ENCODE assay signal across 22 cellular contexts in the genomic region with DNA sequence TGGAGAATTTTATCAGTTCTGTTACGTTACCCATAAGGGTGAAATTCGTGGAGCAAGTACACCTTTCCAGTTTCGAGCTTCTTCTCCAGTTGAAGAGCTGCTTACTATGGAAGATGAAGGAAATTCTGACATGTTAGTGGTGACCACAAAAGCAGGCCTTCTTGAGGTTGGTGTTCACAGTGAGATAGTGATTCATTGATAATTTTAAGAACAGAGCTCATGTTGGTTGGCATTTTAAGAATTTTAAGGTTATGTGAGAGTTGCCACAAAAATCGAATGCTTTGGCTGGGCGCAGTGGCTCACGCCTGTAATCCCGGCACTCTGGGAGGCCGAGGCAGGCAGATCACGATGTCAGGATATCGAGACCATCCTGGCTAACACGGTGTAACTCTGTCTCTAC.
"Had no signal": no experiment of that assay in that cellular context is flagged by ENCODE, and none has a peak within 500 bp of the region (broad histone marks: within the 10 kb centered on the region; RNA-seq: fewer than 3 reads in every experiment).

No MANE protein-coding gene starts in this region.

- H3K9me3 ChIP-seq: right atrium auricular region, spleen, testis, tibial nerve, upper lobe of right lung, vagina had no signal

- ATAC-seq: esophagus mucosa; heart left ventricle; left colon; left ventricle myocardium superior; naive thymus-derived CD4-positive, alpha-beta T cell; stimulated activated naive B cell treated with anti-CD40 and anti-IgM and Interleukin-4, amounts not matched to agents 10 μg/mL and 1 μg/mL and 100 μg/mL, for 72 hours; stimulated activated naive CD8-positive, alpha-beta T cell treated with anti-CD3 and anti-CD28 coated beads, Interleukin-15, amount 100 ng/mL, for 72 hours; upper lobe of right lung had no signal

- H3K27ac ChIP-seq: heart left ventricle, right atrium auricular region, spleen, testis, tibial nerve, upper lobe of right lung, vagina had no signal

- DNase-seq: effector memory CD4-positive, alpha-beta T cell; heart left ventricle; hippocampal formation; left colon; left ventricle myocardium superior; mesenchymal stem cell; midbrain; naive thymus-derived CD4-positive, alpha-beta T cell; nephron progenitor cell; spleen; stimulated activated CD4-positive, alpha-beta T cell treated with anti-CD3 and anti-CD28 coated beads, Interleukin-15, amount 100 ng/mL, for 24 hours; stimulated activated CD4-positive, alpha-beta T cell treated with anti-CD3 and anti-CD28 coated beads, Interleukin-1b, Interleukin-23, amount 100 ng/mL, for 48 hours; stimulated activated CD4-positive, alpha-beta T cell treated with anti-CD3 and anti-CD28 coated beads, Interleukin-4, amount 100 ng/mL, for 4 hours; stimulated activated naive B cell treated with anti-CD40 and anti-IgM and Interleukin-4, amounts not matched to agents 10 μg/mL and 1 μg/mL and 100 μg/mL, for 72 hours; stimulated activated naive CD8-positive, alpha-beta T cell treated with anti-CD3 and anti-CD28 coated beads, Interleukin-15, amount 100 ng/mL, for 72 hours; testis; upper lobe of right lung had no signal

- H3K4me3 ChIP-seq: heart left ventricle, lung, right atrium auricular region, spleen, testis, tibial nerve, upper lobe of right lung, vagina had no signal

- H3K27me3 ChIP-seq: heart left ventricle, right atrium auricular region, spleen, testis, tibial nerve, upper lobe of right lung, vagina had no signal

- H3K4me1 ChIP-seq: right atrium auricular region, testis, tibial nerve, upper lobe of right lung, vagina had no signal
